Comparison of ENCODE assay signal across 20 cellular contexts in the genomic region with DNA sequence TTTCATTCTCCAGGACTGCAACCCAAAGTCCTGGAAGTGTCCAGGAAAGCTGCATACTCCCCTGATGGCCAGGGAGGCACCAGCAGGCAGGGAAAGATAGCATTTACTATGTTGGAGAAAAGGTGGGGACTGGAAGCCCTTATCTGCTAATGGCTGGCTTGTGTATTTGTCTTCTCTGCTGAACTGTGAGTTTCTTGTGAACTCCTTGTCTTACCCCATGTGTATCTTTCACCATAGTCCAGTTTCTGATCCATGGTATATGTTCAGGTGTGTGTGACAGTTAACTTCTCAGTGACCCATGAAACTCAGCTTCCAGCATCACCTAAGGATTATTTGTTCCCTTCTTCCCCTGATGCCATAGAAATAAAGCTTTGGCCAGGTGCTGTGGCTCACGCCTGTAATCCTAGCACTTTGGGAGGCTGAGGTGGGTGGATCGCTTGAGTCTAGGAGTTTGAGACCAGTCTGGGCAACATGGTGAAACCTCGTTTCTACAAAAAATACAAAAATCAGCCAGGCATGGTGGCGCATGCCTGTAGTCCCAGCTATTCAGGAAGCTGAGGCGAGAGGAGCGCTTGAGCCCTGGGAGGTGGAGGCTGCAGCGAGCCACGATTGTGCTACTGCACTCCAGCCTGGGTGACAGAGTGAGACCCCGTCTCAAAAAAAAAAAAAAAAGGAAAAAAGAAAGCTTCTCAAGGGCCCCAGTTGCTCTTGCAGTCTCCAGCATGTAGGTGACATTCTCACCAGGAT.
DNase-seq lines count a peak whose midpoint lies in the region; ATAC-seq and TF ChIP-seq lines count a peak whose summit lies in the region.
"Had no signal": no experiment of that assay in that cellular context is flagged by ENCODE, and none has a peak within 500 bp of the region (broad histone marks: within the 10 kb centered on the region; RNA-seq: fewer than 3 reads in every experiment).

No MANE protein-coding gene starts in this region.

- H2BK5ac ChIP-seq in IMR-90 (ENCODE audit: low read depth, low read length, poor library complexity, severe bottlenecking) (no peak overlapping the region), mesendoderm (ENCODE audit: low read length) (no peak overlapping the region)

- POLR2A ChIA-PET in IMR-90 (lab: Charles Lee; ENCODE audit: unreplicated experiment) = no interaction called here
- POLR2A ChIA-PET in naive thymus-derived CD4-positive, alpha-beta T cell (lab: Charles Lee) = no interaction called here

- H3K79me2 ChIP-seq in mammary epithelial cell (ENCODE audit: insufficient read depth, low read length) (no peaks in the 10 kb centered on the region), mesendoderm (ENCODE audit: control insufficient read depth, insufficient read depth, low read length) (no peaks in the 10 kb centered on the region)

- no peak overlapping the region for H2AK9ac ChIP-seq in IMR-90 (replicated peaks; ENCODE audit: low read depth, low read length, poor library complexity)

- H4K5ac ChIP-seq in IMR-90 (ENCODE audit: low read depth, low read length) (no peak overlapping the region), mesendoderm (ENCODE audit: low read length) (no peak overlapping the region)

- H3K4me2 ChIP-seq in IMR-90 (ENCODE audit: low read depth, low read length) (no peak overlapping the region), mammary epithelial cell (ENCODE audit: insufficient read depth, low read depth, low read length) (no peak overlapping the region), mesendoderm (ENCODE audit: low read length) (no peak overlapping the region)
- H3K4me2 ChIP-seq: BLaER1 had no signal

- H3K36me3 ChIP-seq in IMR-90 (ENCODE audit: control insufficient read depth, insufficient read depth, low read length) (no peaks in the 10 kb centered on the region), mammary epithelial cell (ENCODE audit: insufficient read depth, low read length) (no peaks in the 10 kb centered on the region), mesendoderm (ENCODE audit: control insufficient read depth, insufficient read depth, low read length) (no peaks in the 10 kb centered on the region)
- no peaks in the 10 kb centered on the region for H3K36me3 ChIP-seq in naive thymus-derived CD4-positive, alpha-beta T cell (ENCODE audit: control insufficient read depth in 2 of 3, insufficient read depth in 3 of 3, low read length in 3 of 3)
- H3K36me3 ChIP-seq: BLaER1 had no signal

- H3K27ac ChIP-seq in C4-2B (peak overlapping the region; percentile 34; the same call in 1 of the 2 replicates), IMR-90 (ENCODE audit: insufficient read depth, low read length) (no peak overlapping the region), mammary epithelial cell (ENCODE audit: insufficient read depth, low read depth, low read length) (no peak overlapping the region), mesendoderm (ENCODE audit: low read depth, low read length) (no peak overlapping the region)
- no peak overlapping the region for H3K27ac ChIP-seq in naive thymus-derived CD4-positive, alpha-beta T cell (ENCODE audit: low read depth, low read length)
- H3K27ac ChIP-seq: BLaER1 had no signal

- H3K4me3 Mint-ChIP-seq in naive thymus-derived CD4-positive, alpha-beta T cell = no peak overlapping the region
- H3K4me3 Mint-ChIP-seq: CD8-positive, alpha-beta memory T cell; IgD-negative memory B cell had no signal

- WGBS in IMR-90 (ENCODE audit: extremely low coverage in 2 of 2, insufficient read length in 1 of 2), 2 experiments = no CpG with 5 or more reads among the region's 9 CpGs
- WGBS in mammary epithelial cell (ENCODE audit: low coverage, missing lambda C conversion rate) = 94% methylated on average over 9 of the region's 9 CpGs
- no CpG with 5 or more reads among the region's 9 CpGs for WGBS in mesendoderm (ENCODE audit: extremely low coverage, insufficient coverage, low lambda C conversion rate)

- TF ChIP-seq CTCF in C4-2B (conservative IDR thresholded peaks at IDR 0.05) (no peak), IMR-90 (conservative IDR thresholded peaks at IDR 0.05; ENCODE audit: low read depth, low read length) (no peak), mammary epithelial cell (conservative IDR thresholded peaks at IDR 0.05 in 1 of 2, IDR thresholded peaks at IDR 0.05 in 1 of 2; ENCODE audit: extremely low read depth in 1 of 2, insufficient read depth in 1 of 2, low read depth in 1 of 2, low read length in 2 of 2) (no peak)

- no peak overlapping the region for H3K14ac ChIP-seq in IMR-90 (replicated peaks; ENCODE audit: low read depth, low read length)

- H3K27ac Mint-ChIP-seq in naive thymus-derived CD4-positive, alpha-beta T cell = peak overlapping the region in 1 of 9 donors; percentile 53
- H3K27ac Mint-ChIP-seq: CD8-positive, alpha-beta memory T cell; IgD-negative memory B cell had no signal

- H3K56ac ChIP-seq in IMR-90 (ENCODE audit: extremely low read depth, insufficient read depth, low read length) (no peak overlapping the region), mesendoderm (ENCODE audit: low read length) (no peak overlapping the region)

- no peak for TF ChIP-seq RAD21 in IMR-90 (IDR thresholded peaks at IDR 0.05; ENCODE audit: low read length)

- H4K20me1 ChIP-seq in IMR-90 (ENCODE audit: insufficient read depth, low read length) (no peaks in the 10 kb centered on the region), mammary epithelial cell (ENCODE audit: insufficient read depth, low read length) (no peaks in the 10 kb centered on the region)
- H4K20me1 ChIP-seq: BLaER1 had no signal

- in situ Hi-C loops in IMR-90 (cut with MboI; ENCODE audit: low sequenced_read_pairs) = no loop called here
- in situ Hi-C loops in mammary epithelial cell (cut with MboI; ENCODE audit: low sequenced_read_pairs in 2 of 2) = no loop called here

- H3K18ac ChIP-seq in IMR-90 (ENCODE audit: low read depth, low read length) = no peak overlapping the region
- no peak overlapping the region for H3K18ac ChIP-seq in mesendoderm (ENCODE audit: low read length)

- H3K9me1 ChIP-seq in IMR-90 (ENCODE audit: insufficient read depth, low read length) = peaks cover 7% of the 10 kb centered on the region

- no peaks in the 10 kb centered on the region for H3K9me3 Mint-ChIP-seq in naive thymus-derived CD4-positive, alpha-beta T cell
- H3K9me3 Mint-ChIP-seq: CD8-positive, alpha-beta memory T cell; IgD-negative memory B cell had no signal

- peak overlapping the region; percentile 68; the same call in 1 of the 2 replicates for H4K91ac ChIP-seq in IMR-90 (ENCODE audit: insufficient read depth, low read depth, low read length)

- intact Hi-C loops in IMR-90 (cut with micrococcal nuclease) = no loop called here
- intact Hi-C loops in mammary epithelial cell (cut with micrococcal nuclease) = no loop called here
- intact Hi-C loops in naive thymus-derived CD4-positive, alpha-beta T cell (cut with micrococcal nuclease) = no loop called here

- DNase-seq in IMR-90 (no peak), mammary epithelial cell (no peak), mesendoderm (peak; percentile 42), NCI-H1436 (lab: John Stamatoyannopoulos, UW) (no peak), left lobe of liver (ENCODE audit: low spot score) (no peak)
- DNase-seq in activated CD8-positive, alpha-beta memory T cell treated with anti-CD3 and anti-CD28 coated beads, Interleukin-2, amount 50 U/mL, for 48 hours = no peak
- DNase-seq in naive thymus-derived CD4-positive, alpha-beta T cell = no peak
- DNase-seq: CD8-positive, alpha-beta memory T cell; Kasumi-1; MM.1S; NCI-H1092; NCI-H146; NCI-H2029 treated with DMSO at 0.1 percent for 48 hours; NCI-H2171 treated with DMSO at 0.1 percent for 48 hours; NCI-H446 treated with DMSO at 0.1 percent for 48 hours; NCI-H774; SHP77 treated with DMSO at 0.1 percent for 48 hours had no signal

- TF ChIP-seq POLR2A in IMR-90 (IDR thresholded peaks at IDR 0.05; ENCODE audit: low read depth, low read length) = no peak

- no peaks in the 10 kb centered on the region for H3K4me1 Mint-ChIP-seq in naive thymus-derived CD4-positive, alpha-beta T cell
- H3K4me1 Mint-ChIP-seq: CD8-positive, alpha-beta memory T cell had no signal

- H3K4ac ChIP-seq in IMR-90 (ENCODE audit: low read depth, low read length) (no peak overlapping the region), mesendoderm (ENCODE audit: low read depth, low read length) (no peak overlapping the region)

- no peak overlapping the region; the same call in 2 of the 3 replicates for H2BK15ac ChIP-seq in IMR-90 (ENCODE audit: low read depth, low read length)
- no peak overlapping the region for H2BK15ac ChIP-seq in mesendoderm (replicated peaks; ENCODE audit: low read depth)

- CTCF ChIA-PET in IMR-90 (lab: Yijun Ruan, JAX) = no interaction called here
- CTCF ChIA-PET in mammary epithelial cell (lab: Charles Lee; ENCODE audit: low non-redundant PET) = no interaction called here
- CTCF ChIA-PET in naive thymus-derived CD4-positive, alpha-beta T cell (lab: Charles Lee) = no interaction called here

- H3K27me3 Mint-ChIP-seq in naive thymus-derived CD4-positive, alpha-beta T cell = peaks cover 0 to 5% (median 0%) of the 10 kb centered on the region in 5 donors
- H3K27me3 Mint-ChIP-seq: IgD-negative memory B cell had no signal

- no peaks in the 10 kb centered on the region for H3K36me3 Mint-ChIP-seq in naive thymus-derived CD4-positive, alpha-beta T cell
- H3K36me3 Mint-ChIP-seq: CD8-positive, alpha-beta memory T cell had no signal

- H3K23ac ChIP-seq in IMR-90 (ENCODE audit: low read depth, low read length) (no peak overlapping the region), mesendoderm (ENCODE audit: low read length) (no peak overlapping the region)

- H2BK120ac ChIP-seq in IMR-90 (ENCODE audit: low read depth, low read length) (peak overlapping the region; percentile 24; the same call in 1 of the 2 replicates), mesendoderm (ENCODE audit: low read depth, low read length) (no peak overlapping the region)

- no peak for ATAC-seq in IMR-90 (ENCODE audit: low read depth)
- no peak for ATAC-seq in left lobe of liver
- ATAC-seq in naive thymus-derived CD4-positive, alpha-beta T cell = no peak

- H3K9me3 ChIP-seq in IMR-90 (ENCODE audit: control insufficient read depth, insufficient read depth, low read length) = peaks cover 4% of the 10 kb centered on the region
- H3K9me3 ChIP-seq in mammary epithelial cell (replicated peaks; ENCODE audit: insufficient read depth, low read length) = no peaks in the 10 kb centered on the region
- no peaks in the 10 kb centered on the region for H3K9me3 ChIP-seq in naive thymus-derived CD4-positive, alpha-beta T cell (ENCODE audit: control insufficient read depth in 2 of 3, low read length in 3 of 3)
- H3K9me3 ChIP-seq: BLaER1 had no signal

- H3K9ac ChIP-seq in IMR-90 (ENCODE audit: low read depth, low read length) = no peak overlapping the region
- no peak overlapping the region for H3K9ac ChIP-seq in mammary epithelial cell (ENCODE audit: insufficient read depth, low read length)
- no peak overlapping the region for H3K9ac ChIP-seq in mesendoderm (ENCODE audit: low read length)
- H3K9ac ChIP-seq: BLaER1 had no signal

- H3K79me1 ChIP-seq in IMR-90 (ENCODE audit: low read depth in 1 of 2, low read length in 2 of 2) = no peaks in the 10 kb centered on the region
- no peaks in the 10 kb centered on the region for H3K79me1 ChIP-seq in mesendoderm (ENCODE audit: low read length)

- H2AFZ ChIP-seq in IMR-90 (replicated peaks; ENCODE audit: low read length, poor library complexity) (no peak overlapping the region), mammary epithelial cell (ENCODE audit: low read depth, low read length) (peak overlapping the region; percentile 25)

- BruUV-seq in IMR-90 (replicated peaks; lab: Mats Ljungman, UMichigan) = no TSS peak
- no TSS peak for BruUV-seq in mammary epithelial cell (replicated peaks; lab: Mats Ljungman, UMichigan)

- peak overlapping the region; percentile 43 for H2AK5ac ChIP-seq in IMR-90 (ENCODE audit: low read depth, low read length)
- H2AK5ac ChIP-seq in mesendoderm (ENCODE audit: low read length) = no peak overlapping the region

- no peaks in the 10 kb centered on the region for H3K27me3 ChIP-seq in IMR-90 (ENCODE audit: control insufficient read depth, insufficient read depth, low read length)
- H3K27me3 ChIP-seq in mammary epithelial cell (ENCODE audit: insufficient read depth, low read length) = no peaks in the 10 kb centered on the region
- no peaks in the 10 kb centered on the region for H3K27me3 ChIP-seq in mesendoderm (ENCODE audit: insufficient read depth, low read length, poor library complexity)
- no peaks in the 10 kb centered on the region for H3K27me3 ChIP-seq in naive thymus-derived CD4-positive, alpha-beta T cell (ENCODE audit: control insufficient read depth in 2 of 2, insufficient read depth in 2 of 2, low read length in 2 of 2)
- H3K27me3 ChIP-seq: BLaER1 had no signal

- no peak overlapping the region for H2BK20ac ChIP-seq in IMR-90 (ENCODE audit: low read depth, low read length)

- H4K8ac ChIP-seq in IMR-90 (ENCODE audit: low read depth in 2 of 2, low read length in 2 of 2) (peak overlapping the region in 1 of 2 experiments; percentile 1; a peak in 1 of 4 replicates), mesendoderm (ENCODE audit: low read depth, low read length) (no peak overlapping the region)

- H3K4me3 ChIP-seq in IMR-90 (ENCODE audit: insufficient read depth, low read depth, low read length) (no peak overlapping the region), mammary epithelial cell (replicated peaks in 1 of 3; ENCODE audit: insufficient read depth in 1 of 3, low read depth in 2 of 3, low read length in 3 of 3) (no peak overlapping the region), mesendoderm (ENCODE audit: low read length) (no peak overlapping the region)
- no peak overlapping the region for H3K4me3 ChIP-seq in naive thymus-derived CD4-positive, alpha-beta T cell (ENCODE audit: low read length)
- H3K4me3 ChIP-seq: BLaER1 had no signal

- H3K4me1 ChIP-seq in IMR-90 (ENCODE audit: control insufficient read depth, insufficient read depth, low read length) (0 out of 2 replicates have a peak, but pooled peaks cover 2% of the 10 kb centered on the region), mammary epithelial cell (ENCODE audit: insufficient read depth, low read length) (peaks cover 41% of the 10 kb centered on the region), mesendoderm (ENCODE audit: control insufficient read depth, low read depth, low read length) (peaks cover 4% of the 10 kb centered on the region)
- H3K4me1 ChIP-seq in naive thymus-derived CD4-positive, alpha-beta T cell (ENCODE audit: control insufficient read depth in 2 of 2, insufficient read depth in 2 of 2, low read length in 2 of 2) = no peaks in the 10 kb centered on the region
- H3K4me1 ChIP-seq: BLaER1 had no signal

- dilution Hi-C loops in IMR-90 (cut with HindIII; ENCODE audit: low sequenced_read_pairs, unreplicated experiment) = no loop called here
- dilution Hi-C loops in mammary epithelial cell (cut with HindIII; ENCODE audit: low sequenced_read_pairs) = no loop called here
